ENCODE assay signal across 1 cellular context in the genomic region with DNA sequence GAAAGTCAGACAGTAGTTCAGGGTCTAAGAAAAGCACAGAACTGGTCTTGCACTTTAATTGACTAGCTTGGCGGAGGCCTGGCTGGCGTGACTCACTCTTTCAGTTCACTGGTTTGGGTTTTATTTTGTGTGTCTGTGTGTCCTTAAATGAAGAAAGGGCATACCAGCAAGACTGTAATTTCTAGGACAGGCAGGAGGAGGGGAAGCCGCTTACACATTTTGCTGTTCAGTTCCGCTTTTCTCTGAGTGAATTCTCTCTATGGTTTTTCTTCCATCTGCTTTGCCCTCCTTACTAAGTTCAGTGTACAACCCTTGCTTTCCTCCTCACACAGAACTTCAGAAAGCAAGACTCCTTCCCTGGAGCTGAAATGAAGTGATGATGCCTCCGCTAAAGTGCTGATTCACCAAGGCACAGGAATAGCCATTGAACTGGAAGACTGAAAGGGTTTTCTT.
TF ChIP-seq lines count a peak whose summit lies in the region.

No MANE protein-coding gene starts in this region.

TF ChIP-seq in GM12878, 131 proteins besides CTCF, POLR2A, EP300 and RAD21 (continued from another document and continues in another):
- TF ChIP-seq HSF1 (IDR thresholded peaks at IDR 0.05; ENCODE audit: low read depth, low read length) (no peak), MTA2 (IDR thresholded peaks at IDR 0.05; ENCODE audit: low read depth) (peak; percentile 88), NFIC (IDR thresholded peaks at IDR 0.05; ENCODE audit: low read depth, low read length) (peak; percentile 91), RELA (IDR thresholded peaks at IDR 0.05; ENCODE audit: borderline replicate concordance, partially characterized antibody) (no peak), RFX5 (IDR thresholded peaks at IDR 0.05; ENCODE audit: low read depth, low read length) (no peak), NBN (IDR thresholded peaks at IDR 0.05) (peak; percentile 82), ZBED1 (IDR thresholded peaks at IDR 0.05; ENCODE audit: borderline replicate concordance) (0 out of 2 replicates have a peak, but pooled peaks have one; percentile 24), MTA3 (IDR thresholded peaks at IDR 0.05; ENCODE audit: borderline replicate concordance, low read length) (peak; percentile 60; the same call in 1 of the 2 replicates), CBFB (IDR thresholded peaks at IDR 0.05; ENCODE audit: low read depth) (peak; percentile 63), HCFC1 (IDR thresholded peaks at IDR 0.05; ENCODE audit: low read length) (no peak), SKIL (IDR thresholded peaks at IDR 0.05; ENCODE audit: low read depth, poor library complexity, severe bottlenecking) (peak; percentile 86), SUZ12 (IDR thresholded peaks at IDR 0.05; ENCODE audit: unreplicated experiment) (no peak), RUNX3 (IDR thresholded peaks at IDR 0.05; ENCODE audit: low read length) (peak; percentile 78), DPF2 (IDR thresholded peaks at IDR 0.05) (peak; percentile 89), RCOR1 (conservative IDR thresholded peaks at IDR 0.05; ENCODE audit: low read depth, low read length) (no peak), HDAC2 (IDR thresholded peaks at IDR 0.05) (no peak), EGR1 (IDR thresholded peaks at IDR 0.05; ENCODE audit: borderline replicate concordance in 1 of 2, low read depth in 2 of 2, low read length in 2 of 2) (no peak), RB1 (IDR thresholded peaks at IDR 0.05; ENCODE audit: borderline replicate concordance) (no peak), TBL1XR1 (IDR thresholded peaks at IDR 0.05; ENCODE audit: low read depth, low read length) (peak; percentile 69; the same call in 1 of the 2 replicates), NFYA (IDR thresholded peaks at IDR 0.05; ENCODE audit: borderline replicate concordance, low read depth, low read length) (no peak), ZNF207 (IDR thresholded peaks at IDR 0.05; ENCODE audit: borderline replicate concordance) (no peak; the same call in 1 of the 2 replicates), MEF2A (IDR thresholded peaks at IDR 0.05; ENCODE audit: insufficient read depth, low read depth, low read length) (peak; percentile 79), ZBTB40 (IDR thresholded peaks at IDR 0.05; ENCODE audit: borderline replicate concordance) (no peak), NFXL1 (IDR thresholded peaks at IDR 0.05; ENCODE audit: borderline replicate concordance) (no peak), ATF3 (IDR thresholded peaks at IDR 0.05; ENCODE audit: borderline replicate concordance, extremely low read depth, low read depth, low read length) (no peak), PBX3 (IDR thresholded peaks at IDR 0.05; ENCODE audit: insufficient replicate concordance, low read depth, low read length) (peak; percentile 23), ASH2L (IDR thresholded peaks at IDR 0.05; ENCODE audit: borderline replicate concordance, low read depth) (no peak), STAT1 (conservative IDR thresholded peaks at IDR 0.05) (no peak), RAD51 (IDR thresholded peaks at IDR 0.05) (no peak)
- TF ChIP-seq, protein P1, sequence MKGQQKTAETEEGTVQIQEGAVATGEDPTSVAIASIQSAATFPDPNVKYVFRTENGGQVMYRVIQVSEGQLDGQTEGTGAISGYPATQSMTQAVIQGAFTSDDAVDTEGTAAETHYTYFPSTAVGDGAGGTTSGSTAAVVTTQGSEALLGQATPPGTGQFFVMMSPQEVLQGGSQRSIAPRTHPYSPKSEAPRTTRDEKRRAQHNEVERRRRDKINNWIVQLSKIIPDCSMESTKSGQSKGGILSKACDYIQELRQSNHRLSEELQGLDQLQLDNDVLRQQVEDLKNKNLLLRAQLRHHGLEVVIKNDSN (IDR thresholded peaks at IDR 0.05; ENCODE audit: borderline replicate concordance, extremely low read length, insufficient read depth, low read depth, low read length): no peak
- TF ChIP-seq, protein P2, sequence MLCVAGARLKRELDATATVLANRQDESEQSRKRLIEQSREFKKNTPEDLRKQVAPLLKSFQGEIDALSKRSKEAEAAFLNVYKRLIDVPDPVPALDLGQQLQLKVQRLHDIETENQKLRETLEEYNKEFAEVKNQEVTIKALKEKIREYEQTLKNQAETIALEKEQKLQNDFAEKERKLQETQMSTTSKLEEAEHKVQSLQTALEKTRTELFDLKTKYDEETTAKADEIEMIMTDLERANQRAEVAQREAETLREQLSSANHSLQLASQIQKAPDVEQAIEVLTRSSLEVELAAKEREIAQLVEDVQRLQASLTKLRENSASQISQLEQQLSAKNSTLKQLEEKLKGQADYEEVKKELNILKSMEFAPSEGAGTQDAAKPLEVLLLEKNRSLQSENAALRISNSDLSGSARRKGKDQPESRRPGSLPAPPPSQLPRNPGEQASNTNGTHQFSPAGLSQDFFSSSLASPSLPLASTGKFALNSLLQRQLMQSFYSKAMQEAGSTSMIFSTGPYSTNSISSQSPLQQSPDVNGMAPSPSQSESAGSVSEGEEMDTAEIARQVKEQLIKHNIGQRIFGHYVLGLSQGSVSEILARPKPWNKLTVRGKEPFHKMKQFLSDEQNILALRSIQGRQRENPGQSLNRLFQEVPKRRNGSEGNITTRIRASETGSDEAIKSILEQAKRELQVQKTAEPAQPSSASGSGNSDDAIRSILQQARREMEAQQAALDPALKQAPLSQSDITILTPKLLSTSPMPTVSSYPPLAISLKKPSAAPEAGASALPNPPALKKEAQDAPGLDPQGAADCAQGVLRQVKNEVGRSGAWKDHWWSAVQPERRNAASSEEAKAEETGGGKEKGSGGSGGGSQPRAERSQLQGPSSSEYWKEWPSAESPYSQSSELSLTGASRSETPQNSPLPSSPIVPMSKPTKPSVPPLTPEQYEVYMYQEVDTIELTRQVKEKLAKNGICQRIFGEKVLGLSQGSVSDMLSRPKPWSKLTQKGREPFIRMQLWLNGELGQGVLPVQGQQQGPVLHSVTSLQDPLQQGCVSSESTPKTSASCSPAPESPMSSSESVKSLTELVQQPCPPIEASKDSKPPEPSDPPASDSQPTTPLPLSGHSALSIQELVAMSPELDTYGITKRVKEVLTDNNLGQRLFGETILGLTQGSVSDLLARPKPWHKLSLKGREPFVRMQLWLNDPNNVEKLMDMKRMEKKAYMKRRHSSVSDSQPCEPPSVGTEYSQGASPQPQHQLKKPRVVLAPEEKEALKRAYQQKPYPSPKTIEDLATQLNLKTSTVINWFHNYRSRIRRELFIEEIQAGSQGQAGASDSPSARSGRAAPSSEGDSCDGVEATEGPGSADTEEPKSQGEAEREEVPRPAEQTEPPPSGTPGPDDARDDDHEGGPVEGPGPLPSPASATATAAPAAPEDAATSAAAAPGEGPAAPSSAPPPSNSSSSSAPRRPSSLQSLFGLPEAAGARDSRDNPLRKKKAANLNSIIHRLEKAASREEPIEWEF (IDR thresholded peaks at IDR 0.05; ENCODE audit: insufficient replicate concordance, low read depth, low read length): no peak
- TF ChIP-seq, protein P3, sequence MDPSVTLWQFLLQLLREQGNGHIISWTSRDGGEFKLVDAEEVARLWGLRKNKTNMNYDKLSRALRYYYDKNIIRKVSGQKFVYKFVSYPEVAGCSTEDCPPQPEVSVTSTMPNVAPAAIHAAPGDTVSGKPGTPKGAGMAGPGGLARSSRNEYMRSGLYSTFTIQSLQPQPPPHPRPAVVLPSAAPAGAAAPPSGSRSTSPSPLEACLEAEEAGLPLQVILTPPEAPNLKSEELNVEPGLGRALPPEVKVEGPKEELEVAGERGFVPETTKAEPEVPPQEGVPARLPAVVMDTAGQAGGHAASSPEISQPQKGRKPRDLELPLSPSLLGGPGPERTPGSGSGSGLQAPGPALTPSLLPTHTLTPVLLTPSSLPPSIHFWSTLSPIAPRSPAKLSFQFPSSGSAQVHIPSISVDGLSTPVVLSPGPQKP (IDR thresholded peaks at IDR 0.05; ENCODE audit: low read depth, low read length): no peak
- TF ChIP-seq, protein P4, sequence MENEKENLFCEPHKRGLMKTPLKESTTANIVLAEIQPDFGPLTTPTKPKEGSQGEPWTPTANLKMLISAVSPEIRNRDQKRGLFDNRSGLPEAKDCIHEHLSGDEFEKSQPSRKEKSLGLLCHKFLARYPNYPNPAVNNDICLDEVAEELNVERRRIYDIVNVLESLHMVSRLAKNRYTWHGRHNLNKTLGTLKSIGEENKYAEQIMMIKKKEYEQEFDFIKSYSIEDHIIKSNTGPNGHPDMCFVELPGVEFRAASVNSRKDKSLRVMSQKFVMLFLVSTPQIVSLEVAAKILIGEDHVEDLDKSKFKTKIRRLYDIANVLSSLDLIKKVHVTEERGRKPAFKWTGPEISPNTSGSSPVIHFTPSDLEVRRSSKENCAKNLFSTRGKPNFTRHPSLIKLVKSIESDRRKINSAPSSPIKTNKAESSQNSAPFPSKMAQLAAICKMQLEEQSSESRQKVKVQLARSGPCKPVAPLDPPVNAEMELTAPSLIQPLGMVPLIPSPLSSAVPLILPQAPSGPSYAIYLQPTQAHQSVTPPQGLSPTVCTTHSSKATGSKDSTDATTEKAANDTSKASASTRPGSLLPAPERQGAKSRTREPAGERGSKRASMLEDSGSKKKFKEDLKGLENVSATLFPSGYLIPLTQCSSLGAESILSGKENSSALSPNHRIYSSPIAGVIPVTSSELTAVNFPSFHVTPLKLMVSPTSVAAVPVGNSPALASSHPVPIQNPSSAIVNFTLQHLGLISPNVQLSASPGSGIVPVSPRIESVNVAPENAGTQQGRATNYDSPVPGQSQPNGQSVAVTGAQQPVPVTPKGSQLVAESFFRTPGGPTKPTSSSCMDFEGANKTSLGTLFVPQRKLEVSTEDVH (IDR thresholded peaks at IDR 0.05; ENCODE audit: low read depth, partially characterized antibody): no peak
- TF ChIP-seq, protein P5, sequence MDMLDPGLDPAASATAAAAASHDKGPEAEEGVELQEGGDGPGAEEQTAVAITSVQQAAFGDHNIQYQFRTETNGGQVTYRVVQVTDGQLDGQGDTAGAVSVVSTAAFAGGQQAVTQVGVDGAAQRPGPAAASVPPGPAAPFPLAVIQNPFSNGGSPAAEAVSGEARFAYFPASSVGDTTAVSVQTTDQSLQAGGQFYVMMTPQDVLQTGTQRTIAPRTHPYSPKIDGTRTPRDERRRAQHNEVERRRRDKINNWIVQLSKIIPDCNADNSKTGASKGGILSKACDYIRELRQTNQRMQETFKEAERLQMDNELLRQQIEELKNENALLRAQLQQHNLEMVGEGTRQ (IDR thresholded peaks at IDR 0.05; ENCODE audit: borderline replicate concordance, low read depth, low read length): no peak
